ENCODE assay signal across 22 cellular contexts in genomic region chr2:128377071-128377910, GRCh38. TPM values are rescaled to one million over a fixed set of nuclear protein-coding genes. Genes with fewer than 3 reads are reported as not detected.
DNase-seq lines count a peak whose midpoint lies in the region; ATAC-seq and TF ChIP-seq lines count a peak whose summit lies in the region.
"Had no signal": no experiment of that assay in that cellular context is flagged by ENCODE, and none has a peak within 500 bp of the region (broad histone marks: within the 10 kb centered on the region; RNA-seq: fewer than 3 reads in every experiment).

No MANE protein-coding gene starts in this region.

- H3K9ac ChIP-seq in mesenchymal stem cell (ENCODE audit: low read length): no peak overlapping the region

- 91% methylated on average over 14 of the region's 16 CpGs for WGBS in mesenchymal stem cell
- 85% methylated on average over 16 of the region's 16 CpGs; no CpG with 5 or more reads in 1 of the 2 donors for WGBS in transverse colon (ENCODE audit: low coverage in 1 of 2), 2 donors

- peak overlapping the region; percentile 86 to 99 for H2BK12ac ChIP-seq in mesenchymal stem cell (ENCODE audit: low read length in 2 of 2)

- no peak for ATAC-seq in activated naive CD8-positive, alpha-beta T cell treated with anti-CD3 and anti-CD28 coated beads, Interleukin-2, amount 10 ng/mL, durations not matched to agents 7 days and 5 days (ENCODE audit: low read depth)
- ATAC-seq: effector memory CD8-positive, alpha-beta T cell had no signal

- no peaks in the 10 kb centered on the region for H3K79me1 ChIP-seq in mesenchymal stem cell (replicated peaks; ENCODE audit: low read length, poor library complexity, severe bottlenecking)

- H2BK120ac ChIP-seq in mesenchymal stem cell (ENCODE audit: low read depth, low read length): peak overlapping the region; percentile 90

- peak overlapping the region; percentile 45 for H2AK5ac ChIP-seq in mesenchymal stem cell (ENCODE audit: low read length, severe bottlenecking)

- no peaks in the 10 kb centered on the region for H3K9me3 ChIP-seq in mesenchymal stem cell (ENCODE audit: control insufficient read depth, low read length)
- H3K9me3 ChIP-seq in transverse colon: no peaks in the 10 kb centered on the region
- H3K9me3 ChIP-seq in SJCRH30 (replicated peaks): no peaks in the 10 kb centered on the region
- H3K9me3 ChIP-seq: ascending aorta had no signal

- peaks cover 35% of the 10 kb centered on the region for H3K27me3 Mint-ChIP-seq in activated naive CD8-positive, alpha-beta T cell treated with anti-CD3 and anti-CD28 coated beads, Interleukin-2, amount 10 ng/mL, durations not matched to agents 7 days and 5 days
- H3K27me3 Mint-ChIP-seq in activated naive CD8-positive, alpha-beta T cell treated with anti-CD3 and anti-CD28 coated beads for 36 hours: peaks cover 17% of the 10 kb centered on the region

- H3K36me3 Mint-ChIP-seq in activated naive CD8-positive, alpha-beta T cell treated with anti-CD3 and anti-CD28 coated beads, Interleukin-2, amount 10 ng/mL, durations not matched to agents 7 days and 5 days: no peaks in the 10 kb centered on the region
- no peaks in the 10 kb centered on the region for H3K36me3 Mint-ChIP-seq in activated naive CD8-positive, alpha-beta T cell treated with anti-CD3 and anti-CD28 coated beads for 36 hours
- H3K36me3 Mint-ChIP-seq: activated CD4-positive, alpha-beta memory T cell treated with anti-CD3 and anti-CD28 coated beads for 36 hours; IgD-negative memory B cell had no signal

- peak overlapping the region; percentile 57 to 77 for H3K4ac ChIP-seq in mesenchymal stem cell (ENCODE audit: low read depth in 1 of 2, low read length in 2 of 2)

- H3K14ac ChIP-seq in mesenchymal stem cell (ENCODE audit: low read length in 2 of 2): no peak overlapping the region

- peak overlapping the region; percentile 78 to 79 for H3K18ac ChIP-seq in mesenchymal stem cell (ENCODE audit: low read depth in 1 of 2, low read length in 2 of 2)

- intact Hi-C loops in transverse colon (cut with DNase I; ENCODE audit: low total_unique reads): no loop called here

- H2BK5ac ChIP-seq in mesenchymal stem cell (ENCODE audit: low read depth, low read length, poor library complexity, severe bottlenecking): no peak overlapping the region

- H3K27ac ChIP-seq in mesenchymal stem cell (ENCODE audit: low read length, poor library complexity, severe bottlenecking) (no peak overlapping the region), transverse colon (no peak overlapping the region), SJCRH30 (no peak overlapping the region)
- H3K27ac ChIP-seq: ascending aorta, C4-2B had no signal

- H3K36me3 ChIP-seq in mesenchymal stem cell (ENCODE audit: control insufficient read depth in 1 of 2, insufficient read depth in 2 of 2, low read depth in 1 of 2, low read length in 2 of 2): no peaks in the 10 kb centered on the region
- no peaks in the 10 kb centered on the region for H3K36me3 ChIP-seq in transverse colon
- H3K36me3 ChIP-seq in SJCRH30: no peaks in the 10 kb centered on the region
- H3K36me3 ChIP-seq: ascending aorta had no signal

- in situ Hi-C loops in transverse colon (cut with MboI; ENCODE audit: low pct_ligation_motif_present in 1 of 4, low pct_unique_long_range_greater_than_20kb in 1 of 4, low sequenced_read_pairs in 3 of 4): no loop called here

- peak overlapping the region; percentile 60 for H2BK15ac ChIP-seq in mesenchymal stem cell (ENCODE audit: low read depth, poor library complexity, severe bottlenecking)

- no peak overlapping the region for H3K4me2 ChIP-seq in mesenchymal stem cell (ENCODE audit: low read length, poor library complexity, severe bottlenecking)

- H3K4me3 Mint-ChIP-seq in activated naive CD8-positive, alpha-beta T cell treated with anti-CD3 and anti-CD28 coated beads, Interleukin-2, amount 10 ng/mL, durations not matched to agents 7 days and 5 days: no peak overlapping the region
- no peak overlapping the region for H3K4me3 Mint-ChIP-seq in activated naive CD8-positive, alpha-beta T cell treated with anti-CD3 and anti-CD28 coated beads for 36 hours
- H3K4me3 Mint-ChIP-seq: activated CD4-positive, alpha-beta memory T cell treated with anti-CD3 and anti-CD28 coated beads for 36 hours; effector memory CD8-positive, alpha-beta T cell had no signal

- H3K4me1 ChIP-seq in mesenchymal stem cell (ENCODE audit: control insufficient read depth, insufficient read depth, low read depth, low read length) (peaks cover 55% of the 10 kb centered on the region), transverse colon (peaks cover 19 to 48% (median 24%) of the 10 kb centered on the region in 4 donors), SJCRH30 (peaks cover 57% of the 10 kb centered on the region)

- H4K8ac ChIP-seq in mesenchymal stem cell (ENCODE audit: low read length): peak overlapping the region; percentile 46

- DNase-seq in activated naive CD8-positive, alpha-beta T cell treated with anti-CD3 and anti-CD28 coated beads, Interleukin-2, amount 10 ng/mL, durations not matched to agents 7 days and 5 days: peak; percentile 21
- no peak for DNase-seq in activated naive CD8-positive, alpha-beta T cell treated with anti-CD3 and anti-CD28 coated beads for 36 hours
- peak; percentile 59 for DNase-seq in cerebellar cortex (ENCODE audit: low spot score)
- no peak for DNase-seq in mesenchymal stem cell
- DNase-seq in transverse colon: peak; percentile 4
- no peak for DNase-seq in T-helper 2 cell
- no peak for DNase-seq in putamen (ENCODE audit: low spot score)
- DNase-seq in SJCRH30: no peak
- DNase-seq: activated CD4-positive, alpha-beta memory T cell treated with anti-CD3 and anti-CD28 coated beads for 36 hours; activated naive CD4-positive, alpha-beta T cell treated with anti-CD3 and anti-CD28 coated beads, Interleukin-2, amount 50 U/mL, for 16 hours; activated T-cell treated with anti-CD3 and anti-CD28 coated beads for 4 hours; effector memory CD8-positive, alpha-beta T cell; left cardiac atrium; NCI-H1417 treated with DMSO at 0.1 percent for 48 hours; NCI-H2171; NCI-H526 treated with DMSO at 0.1 percent for 48 hours; SIG-M5; stimulated activated CD8-positive, alpha-beta memory T cell treated with anti-CD3 and anti-CD28 coated beads, Interleukin-4, amount 100 ng/mL, for 48 hours; T-helper 1 cell had no signal

- TF ChIP-seq EP300 in transverse colon (IDR thresholded peaks at IDR 0.05; ENCODE audit: low read depth): no peak

- peaks cover 13% of the 10 kb centered on the region for H3K4me1 Mint-ChIP-seq in activated naive CD8-positive, alpha-beta T cell treated with anti-CD3 and anti-CD28 coated beads, Interleukin-2, amount 10 ng/mL, durations not matched to agents 7 days and 5 days
- H3K4me1 Mint-ChIP-seq in activated naive CD8-positive, alpha-beta T cell treated with anti-CD3 and anti-CD28 coated beads for 36 hours: peaks cover 9% of the 10 kb centered on the region

- H3K4me3 ChIP-seq in mesenchymal stem cell (ENCODE audit: insufficient read depth in 1 of 2, low read depth in 1 of 2, low read length in 2 of 2) (no peak overlapping the region), transverse colon (no peak overlapping the region), SJCRH30 (no peak overlapping the region)
- H3K4me3 ChIP-seq: ascending aorta had no signal

- H4K91ac ChIP-seq in mesenchymal stem cell (ENCODE audit: low read length): peak overlapping the region; percentile 70

- H3K23ac ChIP-seq in mesenchymal stem cell (ENCODE audit: low read length in 2 of 2): no peak overlapping the region

- no peak overlapping the region for H3K27ac Mint-ChIP-seq in activated naive CD8-positive, alpha-beta T cell treated with anti-CD3 and anti-CD28 coated beads, Interleukin-2, amount 10 ng/mL, durations not matched to agents 7 days and 5 days
- no peak overlapping the region for H3K27ac Mint-ChIP-seq in activated naive CD8-positive, alpha-beta T cell treated with anti-CD3 and anti-CD28 coated beads for 36 hours
- H3K27ac Mint-ChIP-seq: activated CD4-positive, alpha-beta memory T cell treated with anti-CD3 and anti-CD28 coated beads for 36 hours; effector memory CD8-positive, alpha-beta T cell; IgD-negative memory B cell had no signal

- no peak for TF ChIP-seq POLR2A in transverse colon (IDR thresholded peaks at IDR 0.05)

- no peak overlapping the region for H2AFZ ChIP-seq in mesenchymal stem cell (ENCODE audit: low read depth, low read length)

- no peaks in the 10 kb centered on the region for H3K9me3 Mint-ChIP-seq in activated naive CD8-positive, alpha-beta T cell treated with anti-CD3 and anti-CD28 coated beads, Interleukin-2, amount 10 ng/mL, durations not matched to agents 7 days and 5 days
- no peaks in the 10 kb centered on the region for H3K9me3 Mint-ChIP-seq in activated naive CD8-positive, alpha-beta T cell treated with anti-CD3 and anti-CD28 coated beads for 36 hours
- H3K9me3 Mint-ChIP-seq: activated CD4-positive, alpha-beta memory T cell treated with anti-CD3 and anti-CD28 coated beads for 36 hours; effector memory CD8-positive, alpha-beta T cell; IgD-negative memory B cell had no signal

- POLR2A ChIA-PET in activated naive CD8-positive, alpha-beta T cell treated with anti-CD3 and anti-CD28 coated beads, Interleukin-2, amount 10 ng/mL, durations not matched to agents 7 days and 5 days (lab: Charles Lee): no interaction called here

- H3K27me3 ChIP-seq in mesenchymal stem cell (ENCODE audit: control insufficient read depth in 1 of 2, insufficient read depth in 1 of 2, low read length in 2 of 2) (peaks cover 0 to 9% of the 10 kb centered on the region in 2 experiments), transverse colon (no peaks in the 10 kb centered on the region), SJCRH30 (no peaks in the 10 kb centered on the region)
- H3K27me3 ChIP-seq: ascending aorta had no signal

- TF ChIP-seq CTCF in transverse colon (IDR thresholded peaks at IDR 0.05): no peak

RNA-seq across cellular contexts. Expression of gene HS6ST1, which starts 58.6 kb away (rescaled TPM):
- total RNA-seq in activated naive CD8-positive, alpha-beta T cell treated with anti-CD3 and anti-CD28 coated beads, Interleukin-2, amount 10 ng/mL, durations not matched to agents 7 days and 5 days: 10 to 100 TPM; 10.1 to 11.4 TPM
- total RNA-seq in activated naive CD8-positive, alpha-beta T cell treated with anti-CD3 and anti-CD28 coated beads for 36 hours: 10 to 100 TPM; 16.1 to 17.4 TPM
- 37.7 TPM for polyA plus RNA-seq in mesenchymal stem cell (2013, experiment 1 of 2)
- 37.3 TPM for polyA plus RNA-seq in mesenchymal stem cell (2013, experiment 2 of 2)
- total RNA-seq in transverse colon: 10 to 100 TPM; 16.1 to 38.6 (median 26.5) TPM
- 18.8 and 20.0 TPM in 2 replicates for total RNA-seq in SJCRH30 (2014; rRNA removed; shearing (Covaris generic))

Comparison
In these comparisons a context has a peak if more than half of its experiments do, and no peak if none do; other contexts are left out.
1. DNase-seq: peak in activated naive CD8-positive, alpha-beta T cell treated with anti-CD3 and anti-CD28 coated beads, Interleukin-2, amount 10 ng/mL, durations not matched to agents 7 days and 5 days (single experiment), cerebellar cortex (single experiment) and transverse colon (single experiment); none in activated naive CD8-positive, alpha-beta T cell treated with anti-CD3 and anti-CD28 coated beads for 36 hours (single experiment), mesenchymal stem cell (single experiment), T-helper 2 cell (0 of 5), putamen (single experiment) and SJCRH30 (0 of 2).